In the genomic region with DNA sequence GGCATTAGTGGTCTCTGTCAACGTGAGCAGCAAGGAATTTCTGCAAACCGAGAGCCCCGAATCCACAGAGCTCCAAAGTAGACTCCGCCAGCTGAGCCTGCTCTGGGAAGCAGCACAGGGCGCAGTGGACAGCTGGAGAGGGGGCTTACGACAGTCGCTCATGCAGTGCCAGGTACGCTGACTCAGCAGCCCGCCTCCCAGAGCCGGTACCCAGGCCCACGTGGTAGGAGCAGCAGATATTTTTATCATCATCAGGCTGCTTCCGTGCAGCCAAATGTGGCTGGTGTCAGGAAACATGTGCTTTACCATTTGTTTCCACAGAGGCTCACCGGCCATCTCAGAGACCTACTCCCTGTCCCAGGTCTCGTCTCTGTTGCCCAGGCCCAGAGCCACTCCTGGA, we compare ENCODE assay signal across 16 cellular contexts.
DNase-seq lines count a peak whose midpoint lies in the region; ATAC-seq, FAIRE-seq and TF ChIP-seq lines count a peak whose summit lies in the region.
"Had no signal": no experiment of that assay in that cellular context is flagged by ENCODE, and none has a peak within 500 bp of the region (broad histone marks: within the 10 kb centered on the region; RNA-seq: fewer than 3 reads in every experiment).

No MANE protein-coding gene starts in this region.

- WGBS in sigmoid colon, 2 donors: 58 to 90% methylated on average over 14 of the region's 14 CpGs

- H3K27ac ChIP-seq in angular gyrus (ENCODE audit: low read depth, low read length) (peak overlapping the region; percentile 64), right atrium auricular region (peak overlapping the region; percentile 86 to 90), sigmoid colon (peak overlapping the region in 1 of 4 donors; percentile 34)
- H3K27ac ChIP-seq: esophagus squamous epithelium had no signal

- H3K4me3 ChIP-seq in right atrium auricular region: no peak overlapping the region
- H3K4me3 ChIP-seq in sigmoid colon: no peak overlapping the region
- H3K4me3 ChIP-seq: esophagus squamous epithelium, upper lobe of left lung had no signal

- TF ChIP-seq CTCF in right atrium auricular region (IDR thresholded peaks at IDR 0.05) (no peak), sigmoid colon (IDR thresholded peaks at IDR 0.05) (no peak)

- intact Hi-C loops in sigmoid colon (cut with DNase I): no loop called here

- FAIRE-seq in GM12892 (lab: Jason Lieb, UNC): peak; percentile 46
- FAIRE-seq: colon had no signal

- TF ChIP-seq POLR2A in GM12892 (IDR thresholded peaks at IDR 0.05; ENCODE audit: low read depth, low read length): no peak
- no peak for TF ChIP-seq POLR2A in sigmoid colon (IDR thresholded peaks at IDR 0.05)

- H3K9me3 ChIP-seq in right atrium auricular region: no peaks in the 10 kb centered on the region
- H3K9me3 ChIP-seq in sigmoid colon: no peaks in the 10 kb centered on the region
- H3K9me3 ChIP-seq: esophagus squamous epithelium, upper lobe of left lung had no signal

- no peak for TF ChIP-seq EP300 in sigmoid colon (IDR thresholded peaks at IDR 0.05)

- ATAC-seq in HG03135 (IDR thresholded peaks at IDR 0.05; ENCODE audit: unreplicated experiment): no peak
- ATAC-seq: SK-N-SH treated with all-trans-retinoic acid at 6 μM for 48 hours had no signal

- peaks cover 3 to 52% of the 10 kb centered on the region in 2 donors for H3K4me1 ChIP-seq in right atrium auricular region
- peaks cover 0 to 4% (median 0%) of the 10 kb centered on the region in 4 donors for H3K4me1 ChIP-seq in sigmoid colon
- H3K4me1 ChIP-seq: esophagus squamous epithelium, upper lobe of left lung had no signal

- H3K36me3 ChIP-seq in right atrium auricular region: peaks cover 75% of the 10 kb centered on the region
- H3K36me3 ChIP-seq in sigmoid colon: peaks cover 0 to 88% (median 19%) of the 10 kb centered on the region in 4 donors

- H3K27me3 ChIP-seq in right atrium auricular region (no peaks in the 10 kb centered on the region), sigmoid colon (no peaks in the 10 kb centered on the region)
- H3K27me3 ChIP-seq: esophagus squamous epithelium, upper lobe of left lung had no signal

- DNase-seq in GM12892 (ENCODE audit: insufficient read length): no peak
- DNase-seq in right atrium auricular region (ENCODE audit: low spot score): no peak
- peak; percentile 79 for DNase-seq in sigmoid colon
- DNase-seq in NCI-H82 (lab: John Stamatoyannopoulos, UW): no peak
- DNase-seq in NCI-H1436 (lab: John Stamatoyannopoulos, UW): no peak
- DNase-seq in islet precursor cell: no peak
- DNase-seq: activated CD4-positive, CD25-positive, alpha-beta regulatory T cell; activated CD8-positive, alpha-beta memory T cell treated with anti-CD3 and anti-CD28 coated beads, Interleukin-2, amount 50 U/mL, for 48 hours; DMS79; esophagus squamous epithelium; stimulated activated CD4-positive, alpha-beta T cell treated with anti-CD3 and anti-CD28 coated beads, Interleukin-1b, Interleukin-23, amount 100 ng/mL, for 48 hours had no signal
